ENCODE assay signal across 9 cellular contexts in genomic region chr14:35534130-35534883, GRCh38. TPM values are rescaled to one million over a fixed set of nuclear protein-coding genes. Genes with fewer than 3 reads are reported as not detected.
DNase-seq lines count a peak whose midpoint lies in the region; ATAC-seq, FAIRE-seq and TF ChIP-seq lines count a peak whose summit lies in the region.
"Had no signal": no experiment of that assay in that cellular context is flagged by ENCODE, and none has a peak within 500 bp of the region (broad histone marks: within the 10 kb centered on the region; RNA-seq: fewer than 3 reads in every experiment).

Gene INSM2, plus strand, starts transcription at chr14:35534164. Its CDS starts 89 bp downstream, at chr14:35534253.

- ATAC-seq in HG03571 (IDR thresholded peaks at IDR 0.05; ENCODE audit: unreplicated experiment) (peak; percentile 21), foreskin keratinocyte (peak; percentile 38), HG03565 (IDR thresholded peaks at IDR 0.05; ENCODE audit: unreplicated experiment) (no peak)

- H3K79me2 ChIP-seq in parathyroid adenoma, result no peaks in the 10 kb centered on the region

- peak within 1 kb of the TSS; percentile 97 for H2AFZ ChIP-seq in parathyroid adenoma

- no peaks in the 10 kb centered on the region for H3K36me3 ChIP-seq in BJ (ENCODE audit: control insufficient read depth, insufficient read depth, low read length)
- H3K36me3 ChIP-seq in parathyroid adenoma (ENCODE audit: control insufficient read depth, insufficient read depth, low read length), result no peaks in the 10 kb centered on the region

- H3K4me1 Mint-ChIP-seq in activated CD4-positive, alpha-beta memory T cell treated with anti-CD3 and anti-CD28 coated beads, Interleukin-2, amount 10 ng/mL, durations not matched to agents 7 days and 5 days, result peaks cover 14% of the 10 kb centered on the region

- H3K4me1 ChIP-seq in foreskin keratinocyte, result no peaks in the 10 kb centered on the region
- no peaks in the 10 kb centered on the region for H3K4me1 ChIP-seq in parathyroid adenoma

- TF ChIP-seq CTCF in BJ (IDR thresholded peaks at IDR 0.05; ENCODE audit: insufficient read depth, low read depth, low read length), result peak; percentile 18; the same call in 1 of the 2 replicates
- TF ChIP-seq CTCF in foreskin keratinocyte (conservative IDR thresholded peaks at IDR 0.05), result peak; percentile 29
- TF ChIP-seq CTCF in parathyroid adenoma (IDR thresholded peaks at IDR 0.05), result no peak

- H3K36me3 Mint-ChIP-seq in activated CD4-positive, alpha-beta memory T cell treated with anti-CD3 and anti-CD28 coated beads, Interleukin-2, amount 10 ng/mL, durations not matched to agents 7 days and 5 days (ENCODE audit: low read depth), result no peaks in the 10 kb centered on the region

- H3K4me3 ChIP-seq in BJ (ENCODE audit: low read depth, low read length), result peak within 1 kb of the TSS; percentile 51
- no peak within 1 kb of the TSS for H3K4me3 ChIP-seq in parathyroid adenoma (ENCODE audit: low read depth, low read length)

- H3K4me2 ChIP-seq in parathyroid adenoma (ENCODE audit: low read length), result peak within 1 kb of the TSS; percentile 60

- H3K9me3 Mint-ChIP-seq in activated CD4-positive, alpha-beta memory T cell treated with anti-CD3 and anti-CD28 coated beads, Interleukin-2, amount 10 ng/mL, durations not matched to agents 7 days and 5 days, result no peaks in the 10 kb centered on the region

- no peaks in the 10 kb centered on the region for H3K9me3 ChIP-seq in parathyroid adenoma (ENCODE audit: control insufficient read depth, low read length)

- peaks cover 14% of the 10 kb centered on the region for H3K27me3 ChIP-seq in BJ (ENCODE audit: control insufficient read depth, insufficient read depth, low read length)
- peaks cover 77% of the 10 kb centered on the region for H3K27me3 ChIP-seq in foreskin keratinocyte
- H3K27me3 ChIP-seq in parathyroid adenoma (ENCODE audit: control insufficient read depth, insufficient read depth, low read length), result peaks cover 10% of the 10 kb centered on the region

- peak within 1 kb of the TSS; percentile 68 for H3K4me3 Mint-ChIP-seq in activated CD4-positive, alpha-beta memory T cell treated with anti-CD3 and anti-CD28 coated beads, Interleukin-2, amount 10 ng/mL, durations not matched to agents 7 days and 5 days

- CTCF ChIA-PET in BJ (lab: Yijun Ruan, JAX), result no interaction called here
- CTCF ChIA-PET in activated CD4-positive, alpha-beta memory T cell treated with anti-CD3 and anti-CD28 coated beads, Interleukin-2, amount 10 ng/mL, durations not matched to agents 7 days and 5 days (lab: Charles Lee), result interaction anchor here (0.8 to 1.7 kb wide), 4 partner anchors 152 to 280 kb away, joined by 3 to 5 read pairs (median 3); no protein-coding TSS in a partner anchor

- no peak within 1 kb of the TSS for H3K27ac Mint-ChIP-seq in activated CD4-positive, alpha-beta memory T cell treated with anti-CD3 and anti-CD28 coated beads, Interleukin-2, amount 10 ng/mL, durations not matched to agents 7 days and 5 days

- H3K27ac ChIP-seq in foreskin keratinocyte (no peak within 1 kb of the TSS), parathyroid adenoma (peak within 1 kb of the TSS; percentile 76)

- POLR2A ChIA-PET in BJ (lab: Charles Lee), result no interaction called here
- POLR2A ChIA-PET in activated CD4-positive, alpha-beta memory T cell treated with anti-CD3 and anti-CD28 coated beads, Interleukin-2, amount 10 ng/mL, durations not matched to agents 7 days and 5 days (lab: Charles Lee), result no interaction called here

- FAIRE-seq in GM19239 (lab: Jason Lieb, UNC), result no peak

- H3K9ac ChIP-seq in parathyroid adenoma, result peak within 1 kb of the TSS; percentile 8

- DNase-seq in BJ (ENCODE audit: low read depth) (no peak), GM19239 (ENCODE audit: insufficient read length, low spot score) (peak; percentile 8), foreskin keratinocyte (no peak), cortex of kidney (lab: John Stamatoyannopoulos, UW) (no peak)
- no peak for DNase-seq in activated CD4-positive, alpha-beta memory T cell treated with anti-CD3 and anti-CD28 coated beads, Interleukin-2, amount 10 ng/mL, durations not matched to agents 7 days and 5 days

- peaks cover 61% of the 10 kb centered on the region for H3K27me3 Mint-ChIP-seq in activated CD4-positive, alpha-beta memory T cell treated with anti-CD3 and anti-CD28 coated beads, Interleukin-2, amount 10 ng/mL, durations not matched to agents 7 days and 5 days

RNA-seq across cellular contexts. Expression of gene INSM2, which starts in this region (rescaled TPM):
- polyA plus RNA-seq in BJ (2011; rRNA removed) (not detected in 2 replicates), foreskin keratinocyte (not detected in 2 replicates)
- polyA minus RNA-seq in BJ (2011; rRNA and poly(A)+ RNA removed), result not detected in 2 replicates
- total RNA-seq in activated CD4-positive, alpha-beta memory T cell treated with anti-CD3 and anti-CD28 coated beads, Interleukin-2, amount 10 ng/mL, durations not matched to agents 7 days and 5 days, result not detected
- not detected in 2 replicates for total RNA-seq in foreskin keratinocyte
- total RNA-seq: pulmonary artery endothelial cell had no signal

Comparison
In these comparisons a context has a peak if more than half of its experiments do, and no peak if none do; other contexts are left out.
1. Peak in ATAC-seq in foreskin keratinocyte; RNA of the gene not detected or under 1 TPM.